In genomic region chr15:85533949-85534543, GRCh38 we compare ENCODE assay signal across 8 cellular contexts.
DNase-seq lines count a peak whose midpoint lies in the region; ATAC-seq and TF ChIP-seq lines count a peak whose summit lies in the region.

No MANE protein-coding gene starts in this region.

- TF ChIP-seq POLR2A in tibial nerve (IDR thresholded peaks at IDR 0.05) (no peak), uterus (IDR thresholded peaks at IDR 0.05) (no peak)

- TF ChIP-seq EP300 in tibial nerve (IDR thresholded peaks at IDR 0.05) = no peak

- H3K9me3 ChIP-seq in tibial nerve = no peaks in the 10 kb centered on the region
- no peaks in the 10 kb centered on the region for H3K9me3 ChIP-seq in BE2C
- no peaks in the 10 kb centered on the region for H3K9me3 ChIP-seq in uterus

- DNase-seq in NAMALWA (ENCODE audit: low spot score) (peak; percentile 46), medulla oblongata (ENCODE audit: extremely low spot score) (peak; percentile 44), tibial nerve (ENCODE audit: low spot score in 2 of 2) (no peak), BE2C (no peak), uterus (no peak)
- no peak for DNase-seq in stimulated activated CD4-positive, alpha-beta T cell treated with anti-CD3 and anti-CD28 coated beads, Interleukin-12 subunit alpha, Interleukin-12 subunit beta, amount 100 ng/mL, for 4 hours

- H3K4me1 ChIP-seq in tibial nerve = peaks cover 0 to 22% (median 6%) of the 10 kb centered on the region in 4 donors
- H3K4me1 ChIP-seq in BE2C = no peaks in the 10 kb centered on the region
- peaks cover 0 to 3% of the 10 kb centered on the region in 2 donors for H3K4me1 ChIP-seq in uterus

- WGBS in tibial nerve, 2 donors = 74 to 79% methylated on average over 5 of the region's 5 CpGs

- H3K4me3 ChIP-seq in tibial nerve = no peak overlapping the region
- no peak overlapping the region for H3K4me3 ChIP-seq in BE2C (ENCODE audit: low read depth, low read length)
- H3K4me3 ChIP-seq in uterus = no peak overlapping the region

- ATAC-seq in GM18519 (IDR thresholded peaks at IDR 0.05; ENCODE audit: low FRiP score, unreplicated experiment) (peak; percentile 81), GM21825 (IDR thresholded peaks at IDR 0.05; ENCODE audit: unreplicated experiment) (peak; percentile 97)

- H3K27me3 ChIP-seq in tibial nerve = no peaks in the 10 kb centered on the region
- H3K27me3 ChIP-seq in BE2C = no peaks in the 10 kb centered on the region
- no peaks in the 10 kb centered on the region for H3K27me3 ChIP-seq in uterus

- intact Hi-C loops in uterus (cut with DNase I; ENCODE audit: low total_unique reads) = no loop called here

- TF ChIP-seq CTCF in tibial nerve (IDR thresholded peaks at IDR 0.05) = no peak
- TF ChIP-seq CTCF in BE2C (IDR thresholded peaks at IDR 0.05; ENCODE audit: low read depth, low read length) = no peak
- no peak for TF ChIP-seq CTCF in uterus (IDR thresholded peaks at IDR 0.05)

- peaks cover 0 to 18% (median 0%) of the 10 kb centered on the region in 3 donors for H3K36me3 ChIP-seq in tibial nerve
- H3K36me3 ChIP-seq in BE2C = peaks cover 5% of the 10 kb centered on the region
- H3K36me3 ChIP-seq in uterus = no peaks in the 10 kb centered on the region

- peak overlapping the region in 1 of 4 donors; percentile 43 for H3K27ac ChIP-seq in tibial nerve
- H3K27ac ChIP-seq in uterus = no peak overlapping the region

Comparison
In these comparisons a context has a peak if more than half of its experiments do, and no peak if none do; other contexts are left out.
1. DNase-seq: peak in NAMALWA (single experiment) and medulla oblongata (single experiment); none in stimulated activated CD4-positive, alpha-beta T cell treated with anti-CD3 and anti-CD28 coated beads, Interleukin-12 subunit alpha, Interleukin-12 subunit beta, amount 100 ng/mL, for 4 hours (single experiment), tibial nerve (0 of 2), BE2C (single experiment) and uterus (0 of 2).